In the genomic region with DNA sequence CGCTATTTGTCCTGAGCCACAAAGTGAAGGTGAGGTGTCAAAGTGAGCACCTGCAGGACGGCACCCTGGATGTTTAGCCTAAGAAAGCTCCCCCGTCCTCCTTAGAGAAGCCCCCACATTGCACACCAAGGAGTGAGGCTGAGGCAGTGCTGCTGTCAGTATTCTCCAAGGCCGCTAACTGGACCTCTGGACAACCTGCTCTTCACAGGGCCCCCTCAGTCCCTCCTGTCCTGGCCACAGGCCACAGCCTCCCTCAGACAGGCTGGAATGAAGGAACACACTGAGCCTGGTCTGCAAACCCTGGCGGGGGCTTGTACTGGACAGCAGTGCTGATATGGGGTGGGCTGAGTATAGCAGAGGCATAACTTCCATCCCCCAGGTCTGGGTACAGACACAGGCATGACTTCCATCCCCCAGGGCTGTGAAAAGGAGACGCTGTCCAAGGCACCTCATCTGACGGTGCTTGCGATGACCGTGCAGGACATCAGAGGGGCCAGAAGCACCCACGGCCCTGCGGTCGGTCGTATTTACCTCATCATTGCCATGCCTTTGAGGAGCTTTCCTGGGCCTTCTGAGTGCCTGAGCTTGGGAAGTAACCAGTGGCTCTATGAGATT, we compare ENCODE assay signal across 29 cellular contexts.
DNase-seq lines count a peak whose midpoint lies in the region; ATAC-seq and TF ChIP-seq lines count a peak whose summit lies in the region.
"Had no signal": no experiment of that assay in that cellular context is flagged by ENCODE, and none has a peak within 500 bp of the region (broad histone marks: within the 10 kb centered on the region; RNA-seq: fewer than 3 reads in every experiment).

No MANE protein-coding gene starts in this region.

- no peak overlapping the region for H3K56ac ChIP-seq in H9 (ENCODE audit: insufficient read length, low read depth, low read length)

- no peaks in the 10 kb centered on the region for H3K9me3 ChIP-seq in H9 (ENCODE audit: control insufficient read depth, low read depth, low read length)
- H3K9me3 ChIP-seq in Peyer's patch = no peaks in the 10 kb centered on the region
- H3K9me3 ChIP-seq in spleen = peaks cover 0 to 21% (median 9%) of the 10 kb centered on the region in 8 donors
- H3K9me3 ChIP-seq: neutrophil had no signal

- H2BK12ac ChIP-seq in H9 (ENCODE audit: insufficient read length, low read depth, low read length) = no peak overlapping the region

- H4K91ac ChIP-seq in H9 (ENCODE audit: insufficient read length, low read depth, low read length) = no peak overlapping the region

- H3K27ac Mint-ChIP-seq in H9 = no peak overlapping the region
- H3K27ac Mint-ChIP-seq: activated CD4-positive, alpha-beta T cell treated with anti-CD3 and anti-CD28 coated beads for 36 hours; activated naive CD4-positive, alpha-beta T cell treated with anti-CD3 and anti-CD28 coated beads for 36 hours; HFFc6 had no signal

- H3K23ac ChIP-seq in H9 (ENCODE audit: insufficient read length, low read depth, low read length) = no peak overlapping the region

- ATAC-seq in left lobe of liver = no peak
- ATAC-seq: activated CD4-positive, alpha-beta T cell treated with anti-CD3 and anti-CD28 coated beads for 36 hours; esophagus mucosa; heart right ventricle; left cardiac atrium; Right ventricle myocardium inferior had no signal

- H3K14ac ChIP-seq in H9 (ENCODE audit: insufficient read depth, low read length) = no peak overlapping the region

- no peak overlapping the region for H2BK15ac ChIP-seq in H9 (ENCODE audit: low read depth, low read length)

- H3K4ac ChIP-seq in H9 (ENCODE audit: low read depth, low read length) = no peak overlapping the region

- no peaks in the 10 kb centered on the region for H3K36me3 ChIP-seq in Peyer's patch
- H3K36me3 ChIP-seq in spleen = no peaks in the 10 kb centered on the region
- H3K36me3 ChIP-seq: breast epithelium, heart right ventricle, neutrophil, upper lobe of left lung had no signal

- no peak overlapping the region for H4K8ac ChIP-seq in H9 (replicated peaks; ENCODE audit: insufficient read length, low read depth, low read length)

- no peak overlapping the region for H2BK20ac ChIP-seq in H9 (ENCODE audit: low read depth, low read length, poor library complexity, severe bottlenecking)

- H3K9me3 Mint-ChIP-seq in H9 = peaks cover 8 to 9% of the 10 kb centered on the region in 2 experiments
- H3K9me3 Mint-ChIP-seq: HFFc6 had no signal

- H3K27me3 Mint-ChIP-seq in H9 (ENCODE audit: low read depth) = peaks cover 16% of the 10 kb centered on the region

- H3K23me2 ChIP-seq in H9 (ENCODE audit: insufficient read length, low read depth, low read length, poor library complexity, severe bottlenecking) = no peaks in the 10 kb centered on the region

- WGBS in H9 (ENCODE audit: extremely low coverage, insufficient read length, low lambda C conversion rate) = no CpG with 5 or more reads among the region's 13 CpGs
- WGBS in spleen, 5 donors = 81 to 96% (median 92%) methylated on average over 9 to 13 of the region's 13 CpGs

- H3K4me3 Mint-ChIP-seq in H9 = no peak overlapping the region
- H3K4me3 Mint-ChIP-seq: activated CD4-positive, alpha-beta T cell treated with anti-CD3 and anti-CD28 coated beads for 36 hours; activated naive CD4-positive, alpha-beta T cell treated with anti-CD3 and anti-CD28 coated beads for 36 hours; HFFc6 had no signal

- H3T11ph ChIP-seq in H9 (ENCODE audit: low read length) = no peak overlapping the region

- intact Hi-C loops in spleen (cut with DNase I; ENCODE audit: low total_unique reads) = no loop called here

- TF ChIP-seq CTCF in H9 (conservative IDR thresholded peaks at IDR 0.05) (no peak), Peyer's patch (IDR thresholded peaks at IDR 0.05) (no peak), spleen (IDR thresholded peaks at IDR 0.05 in 8 of 11, conservative IDR thresholded peaks at IDR 0.05 in 3 of 11) (no peak)

- H3K4me3 ChIP-seq in Peyer's patch (no peak overlapping the region), spleen (no peak overlapping the region)
- H3K4me3 ChIP-seq: breast epithelium, heart right ventricle, upper lobe of left lung had no signal

- H3K79me2 ChIP-seq in H9 (ENCODE audit: insufficient read depth, low read length) = no peaks in the 10 kb centered on the region

- no peak overlapping the region for H3K18ac ChIP-seq in H9 (ENCODE audit: insufficient read length, low read depth, low read length)

- H3K4me1 ChIP-seq in H9 (ENCODE audit: insufficient read depth, low read length) (no peaks in the 10 kb centered on the region; the same call in 1 of the 2 replicates), Peyer's patch (peaks cover 0 to 12% (median 0%) of the 10 kb centered on the region in 4 donors), spleen (no peaks in the 10 kb centered on the region)
- H3K4me1 ChIP-seq: breast epithelium, heart right ventricle had no signal

- no peak for TF ChIP-seq POLR2A in Peyer's patch (IDR thresholded peaks at IDR 0.05)
- no peak for TF ChIP-seq POLR2A in spleen (IDR thresholded peaks at IDR 0.05)

- H2AK5ac ChIP-seq in H9 (ENCODE audit: insufficient read length, low read length) = no peak overlapping the region

- H2BK5ac ChIP-seq in H9 (ENCODE audit: insufficient read length, low read length) = no peak overlapping the region

- H3K27me3 ChIP-seq in H9 (ENCODE audit: insufficient read depth, low read length) = no peaks in the 10 kb centered on the region
- no peaks in the 10 kb centered on the region for H3K27me3 ChIP-seq in Peyer's patch
- peaks cover 0 to 53% (median 0%) of the 10 kb centered on the region in 7 donors for H3K27me3 ChIP-seq in spleen (replicated peaks in 1 of 7)
- H3K27me3 ChIP-seq: neutrophil, upper lobe of left lung had no signal

- peak; percentile 20 for DNase-seq in H9
- DNase-seq in Peyer's patch = peak in 2 of 3 donors; percentile 16 to 18
- peak; percentile 40 for DNase-seq in left lobe of liver (ENCODE audit: low spot score)
- peak; percentile 47 for DNase-seq in spleen
- DNase-seq in amygdala (lab: John Stamatoyannopoulos, UW) = no peak
- no peak for DNase-seq in central memory CD4-positive, alpha-beta T cell
- DNase-seq in inferior parietal cortex (ENCODE audit: extremely low spot score) = no peak
- DNase-seq: activated CD4-positive, alpha-beta T cell treated with anti-CD3 and anti-CD28 coated beads for 36 hours; activated naive CD4-positive, alpha-beta T cell treated with anti-CD3 and anti-CD28 coated beads for 36 hours; amniotic stem cell; Calu3; foreskin fibroblast; heart right ventricle; HFFc6; left cardiac atrium; MM.1S; NCI-H1417; NCI-H2081 treated with DMSO at 0.1 percent for 48 hours; NCI-H345; NCI-H774; small intestine; stimulated activated CD4-positive, alpha-beta T cell treated with anti-CD3 and anti-CD28 coated beads, Interleukin-2, amount 100 ng/mL, for 24 hours; upper lobe of left lung had no signal

- no peaks in the 10 kb centered on the region for H3K79me1 ChIP-seq in H9 (ENCODE audit: insufficient read depth, low read depth, low read length, poor library complexity, severe bottlenecking)

- no peak overlapping the region for H4K5ac ChIP-seq in H9 (ENCODE audit: insufficient read length, low read depth, low read length)

- H2BK120ac ChIP-seq in H9 (ENCODE audit: low read depth, low read length, poor library complexity, severe bottlenecking) = no peak overlapping the region

- H3K27ac ChIP-seq in H9 (ENCODE audit: insufficient read length, low read depth, low read length) (no peak overlapping the region), Peyer's patch (no peak overlapping the region), spleen (no peak overlapping the region)
- H3K27ac ChIP-seq: breast epithelium, C4-2B, heart right ventricle, KMS-11, neutrophil, upper lobe of left lung had no signal

- no peaks in the 10 kb centered on the region for H3K36me3 Mint-ChIP-seq in H9 (ENCODE audit: insufficient read depth in 1 of 3, low read depth in 3 of 3)

- H3K4me2 ChIP-seq in H9 (ENCODE audit: insufficient read depth, insufficient read length, low read length) = no peak overlapping the region
- H3K4me2 ChIP-seq: KMS-11 had no signal

- H3K9ac ChIP-seq in H9 (ENCODE audit: extremely low read depth, insufficient read length, low read length) = no peak overlapping the region
- H3K9ac ChIP-seq: KMS-11 had no signal

- no peaks in the 10 kb centered on the region for H4K20me1 ChIP-seq in H9 (ENCODE audit: control insufficient read depth, insufficient read depth, insufficient read length)

- H2AFZ ChIP-seq in H9 (ENCODE audit: low read length) = no peak overlapping the region

- H3K4me1 Mint-ChIP-seq in H9 = peaks cover 15 to 18% of the 10 kb centered on the region in 2 experiments
- H3K4me1 Mint-ChIP-seq: activated CD4-positive, alpha-beta T cell treated with anti-CD3 and anti-CD28 coated beads for 36 hours had no signal

Comparison
In these comparisons a context has a peak if more than half of its experiments do, and no peak if none do; other contexts are left out.
1. DNase-seq: peak in H9 (single experiment), Peyer's patch (2 of 3), left lobe of liver (single experiment) and spleen (single experiment); none in amygdala (0 of 56), central memory CD4-positive, alpha-beta T cell (single experiment) and inferior parietal cortex (single experiment).